In the genomic region with DNA sequence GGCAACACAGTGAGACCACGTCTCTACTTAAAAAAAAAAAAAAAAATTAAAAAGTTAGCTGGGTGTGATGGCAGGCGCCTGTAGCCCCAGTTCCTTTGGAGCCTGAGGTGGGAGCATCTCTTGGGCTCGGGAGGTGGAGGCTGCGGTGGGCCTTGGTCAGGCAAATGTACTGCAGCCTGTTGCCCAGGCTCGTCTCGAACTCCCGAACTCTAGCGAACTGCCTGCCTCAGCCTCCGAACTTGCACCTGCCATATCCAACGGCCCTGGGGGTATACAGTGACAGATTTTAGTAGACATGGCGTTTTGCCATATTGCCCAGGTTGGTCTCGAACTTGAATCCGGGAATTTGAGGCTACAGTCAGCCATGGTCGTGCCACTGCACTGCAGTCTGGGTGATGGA, we compare ENCODE assay signal across 15 cellular contexts.
"Had no signal": no experiment of that assay in that cellular context is flagged by ENCODE, and none has a peak within 500 bp of the region (broad histone marks: within the 10 kb centered on the region; RNA-seq: fewer than 3 reads in every experiment).

No MANE protein-coding gene starts in this region.

- H3K27ac Mint-ChIP-seq: activated CD8-positive, alpha-beta T cell treated with anti-CD3 and anti-CD28 coated beads for 36 hours had no signal

- H3K9me3 Mint-ChIP-seq: activated CD4-positive, alpha-beta T cell treated with anti-CD3 and anti-CD28 coated beads, Interleukin-2, amount 10 ng/mL, durations not matched to agents 24 days and 14 days; activated CD8-positive, alpha-beta T cell treated with anti-CD3 and anti-CD28 coated beads for 36 hours; activated naive CD8-positive, alpha-beta T cell treated with anti-CD3 and anti-CD28 coated beads for 36 hours; activated T-cell treated with anti-CD3 and anti-CD28 coated beads, Interleukin-2, amount 50 U/mL, for 72 hours; activated T-helper 17 cell treated with anti-CD3 and anti-CD28 coated beads, Interleukin-2, amount 50 U/mL, for 72 hours; T-helper 2 cell treated with Interferon-gamma antibody and Interleukin-4, amounts not matched to agents 5 μg/mL and 100 μg/mL, for 36 hours had no signal

- H3K9me3 ChIP-seq: SJCRH30 had no signal

- H3K4me3 ChIP-seq: SJCRH30 had no signal

- H3K36me3 ChIP-seq: brain microvascular endothelial cell, SJCRH30 had no signal

- H3K27ac ChIP-seq: brain microvascular endothelial cell, SJCRH30, SK-N-MC had no signal

- DNase-seq: activated CD4-positive, alpha-beta T cell treated with anti-CD3 and anti-CD28 coated beads, Interleukin-2, amount 10 ng/mL, durations not matched to agents 24 days and 14 days; activated CD4-positive, alpha-beta T cell treated with anti-CD3 and anti-CD28 coated beads, Interleukin-2, amount 50 U/mL, for 4 hours; activated CD8-positive, alpha-beta T cell treated with anti-CD3 and anti-CD28 coated beads for 36 hours; activated effector memory CD4-positive, alpha-beta T cell treated with anti-CD3 and anti-CD28 coated beads, Interleukin-2, amount 50 U/mL, for 16 hours; activated naive CD4-positive, alpha-beta T cell treated with anti-CD3 and anti-CD28 coated beads, Interleukin-2, amount 50 U/mL, for 16 hours; activated naive CD8-positive, alpha-beta T cell treated with anti-CD3 and anti-CD28 coated beads for 36 hours; activated T-cell treated with anti-CD3 and anti-CD28 coated beads, Interleukin-2, amount 50 U/mL, for 1 hour; activated T-cell treated with anti-CD3 and anti-CD28 coated beads, Interleukin-2, amount 50 U/mL, for 72 hours; amniotic stem cell; aorta had no signal

- H3K4me1 ChIP-seq: SJCRH30 had no signal

- H3K27me3 ChIP-seq: brain microvascular endothelial cell, SJCRH30 had no signal

- H3K36me3 Mint-ChIP-seq: activated naive CD8-positive, alpha-beta T cell treated with anti-CD3 and anti-CD28 coated beads for 36 hours had no signal
